Comparison of ENCODE assay signal across 17 cellular contexts in the genomic region with DNA sequence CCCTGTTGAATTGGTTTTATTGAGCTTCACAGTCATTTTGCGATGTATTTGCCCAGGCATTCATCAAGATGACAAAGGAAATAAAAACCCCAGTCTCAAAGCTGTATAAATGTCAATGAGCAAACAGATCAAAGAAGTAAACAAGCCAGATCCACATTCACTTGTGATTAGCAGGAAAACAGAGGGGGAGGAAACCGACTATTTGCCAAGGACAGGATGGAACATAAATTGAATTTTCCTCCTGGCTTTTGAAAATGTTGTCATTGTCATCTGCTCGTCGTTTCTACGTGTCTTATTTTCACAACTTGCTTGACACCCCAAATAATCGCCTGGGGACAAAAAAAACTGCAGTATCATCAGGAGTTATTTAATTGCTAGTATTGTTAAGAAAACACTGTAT.
"Had no signal": no experiment of that assay in that cellular context is flagged by ENCODE, and none has a peak within 500 bp of the region (broad histone marks: within the 10 kb centered on the region; RNA-seq: fewer than 3 reads in every experiment).

No MANE protein-coding gene starts in this region.

- DNase-seq: activated CD4-positive, alpha-beta T cell treated with anti-CD3 and anti-CD28 coated beads, Interleukin-2, amount 50 U/mL, for 1 hour; activated CD4-positive, CD25-positive, alpha-beta regulatory T cell treated with anti-CD3 and anti-CD28 coated beads, Interleukin-2, amount 50 U/mL, for 72 hours; activated T-cell treated with anti-CD3 and anti-CD28 coated beads, Interleukin-2, amount 50 U/mL, for 24 hours; adrenal gland; heart left ventricle; left ventricle myocardium superior; mammary epithelial cell; natural killer cell; small intestine; stimulated activated CD4-positive, alpha-beta T cell treated with anti-CD3 and anti-CD28 coated beads, Interleukin-2, amount 100 ng/mL, for 24 hours; stomach; WERI-Rb-1 had no signal

- ATAC-seq: activated naive CD4-positive, alpha-beta T cell treated with anti-CD3 and anti-CD28 coated beads, Interleukin-2, amount 50 U/mL, for 72 hours; activated T-helper 17 cell treated with anti-CD3 and anti-CD28 coated beads, Interleukin-2, amount 50 U/mL, for 72 hours; gastroesophageal sphincter; heart left ventricle; left ventricle myocardium superior; natural killer cell; sciatic nerve; stimulated activated effector memory CD8-positive, alpha-beta T cell treated with anti-CD3 and anti-CD28 coated beads, Interleukin-12 subunit alpha, Interleukin-12 subunit beta, amount 100 ng/mL, for 72 hours had no signal
